Comparison of ENCODE assay signal across 14 cellular contexts in the genomic region with DNA sequence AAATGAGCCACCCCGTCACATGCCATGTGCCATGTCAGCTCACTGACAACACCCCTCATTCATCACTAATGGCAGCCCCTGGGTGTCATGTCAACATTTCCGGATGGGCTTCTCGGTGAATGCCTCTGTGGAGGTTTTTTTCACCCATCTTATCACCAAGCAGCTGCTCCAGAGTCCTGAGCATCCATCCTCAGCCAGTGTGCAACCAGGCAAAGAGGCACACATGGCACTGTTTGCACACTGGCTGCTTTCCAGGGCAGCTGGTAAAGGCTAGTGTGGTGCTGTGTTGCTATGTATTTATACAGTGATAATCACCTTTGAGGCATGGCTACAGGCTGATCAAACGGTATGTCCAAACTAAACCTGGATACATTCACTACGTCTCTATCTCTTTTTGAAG.
A peak's percentile ranks its signal among the peaks of the same experiment; 100 is the strongest.
DNase-seq lines count a peak whose midpoint lies in the region; ATAC-seq lines count a peak whose summit lies in the region.
"Had no signal": no experiment of that assay in that cellular context is flagged by ENCODE, and none has a peak within 500 bp of the region (broad histone marks: within the 10 kb centered on the region; RNA-seq: fewer than 3 reads in every experiment).

No MANE protein-coding gene starts in this region.

- peak; percentile 72 for ATAC-seq in left colon
- no peak for ATAC-seq in GM21529 (IDR thresholded peaks at IDR 0.05; ENCODE audit: unreplicated experiment)
- ATAC-seq: left lung, WTC11 had no signal

- H3K36me3 Mint-ChIP-seq in activated T-helper 1 cell treated with anti-CD3 and anti-CD28 coated beads, Interleukin-12 subunit alpha, Interleukin-12 subunit beta, Interleukin-2, Interleukin-4 antibody, amounts not matched to agents 30 ng/mL and 10 ng/mL and 1 ng/mL, durations not matched to agents 14 hours and 24 hours and 36 hours (ENCODE audit: low read depth) = no peaks in the 10 kb centered on the region
- H3K36me3 Mint-ChIP-seq: WTC11 had no signal

- DNase-seq in DMS153 treated with DMSO at 0.1 percent for 48 hours (lab: John Stamatoyannopoulos, UW; ENCODE audit: unreplicated experiment) = peak; percentile 86
- DNase-seq in NCI-H1417 treated with DMSO at 0.1 percent for 48 hours (lab: John Stamatoyannopoulos, UW) = peak; percentile 61
- peak; percentile 89 for DNase-seq in NCI-H69 (lab: John Stamatoyannopoulos, UW)
- DNase-seq in left colon = peak in 1 of 2 donors; percentile 34
- no peak for DNase-seq in SKM-1 (lab: John Stamatoyannopoulos, UW; ENCODE audit: unreplicated experiment)
- DNase-seq in SIG-M5 (lab: John Stamatoyannopoulos, UW) = no peak
- DNase-seq in activated T-helper 1 cell treated with anti-CD3 and anti-CD28 coated beads, Interleukin-12 subunit alpha, Interleukin-12 subunit beta, Interleukin-2, Interleukin-4 antibody, amounts not matched to agents 30 ng/mL and 10 ng/mL and 1 ng/mL, durations not matched to agents 14 hours and 24 hours and 36 hours (ENCODE audit: low spot score) = no peak
- DNase-seq: activated naive CD4-positive, alpha-beta T cell; AML-193; DMS79; left lung; NCI-H1436 had no signal

- H3K4me1 Mint-ChIP-seq in activated T-helper 1 cell treated with anti-CD3 and anti-CD28 coated beads, Interleukin-12 subunit alpha, Interleukin-12 subunit beta, Interleukin-2, Interleukin-4 antibody, amounts not matched to agents 30 ng/mL and 10 ng/mL and 1 ng/mL, durations not matched to agents 14 hours and 24 hours and 36 hours (ENCODE audit: low read depth) = no peaks in the 10 kb centered on the region
- H3K4me1 Mint-ChIP-seq: WTC11 had no signal

- intact Hi-C loops in left colon (cut with DNase I, micrococcal nuclease) = no loop called here
- intact Hi-C loops in activated T-helper 1 cell treated with anti-CD3 and anti-CD28 coated beads, Interleukin-12 subunit alpha, Interleukin-12 subunit beta, Interleukin-2, Interleukin-4 antibody, amounts not matched to agents 30 ng/mL and 10 ng/mL and 1 ng/mL, durations not matched to agents 14 hours and 24 hours and 36 hours (cut with micrococcal nuclease) = no loop called here

- no peak overlapping the region for H3K27ac Mint-ChIP-seq in activated T-helper 1 cell treated with anti-CD3 and anti-CD28 coated beads, Interleukin-12 subunit alpha, Interleukin-12 subunit beta, Interleukin-2, Interleukin-4 antibody, amounts not matched to agents 30 ng/mL and 10 ng/mL and 1 ng/mL, durations not matched to agents 14 hours and 24 hours and 36 hours
- H3K27ac Mint-ChIP-seq: WTC11 had no signal

- H3K4me3 Mint-ChIP-seq in activated T-helper 1 cell treated with anti-CD3 and anti-CD28 coated beads, Interleukin-12 subunit alpha, Interleukin-12 subunit beta, Interleukin-2, Interleukin-4 antibody, amounts not matched to agents 30 ng/mL and 10 ng/mL and 1 ng/mL, durations not matched to agents 14 hours and 24 hours and 36 hours = no peak overlapping the region
- H3K4me3 Mint-ChIP-seq: WTC11 had no signal

- H3K9me3 Mint-ChIP-seq in activated T-helper 1 cell treated with anti-CD3 and anti-CD28 coated beads, Interleukin-12 subunit alpha, Interleukin-12 subunit beta, Interleukin-2, Interleukin-4 antibody, amounts not matched to agents 30 ng/mL and 10 ng/mL and 1 ng/mL, durations not matched to agents 14 hours and 24 hours and 36 hours = no peaks in the 10 kb centered on the region
- H3K9me3 Mint-ChIP-seq: WTC11 had no signal

- no peaks in the 10 kb centered on the region for H3K27me3 Mint-ChIP-seq in activated T-helper 1 cell treated with anti-CD3 and anti-CD28 coated beads, Interleukin-12 subunit alpha, Interleukin-12 subunit beta, Interleukin-2, Interleukin-4 antibody, amounts not matched to agents 30 ng/mL and 10 ng/mL and 1 ng/mL, durations not matched to agents 14 hours and 24 hours and 36 hours (ENCODE audit: insufficient read depth)

Comparison
In these comparisons a context has a peak if more than half of its experiments do, and no peak if none do; other contexts are left out.
1. DNase-seq: peak in DMS153 treated with DMSO at 0.1 percent for 48 hours (single experiment), NCI-H1417 treated with DMSO at 0.1 percent for 48 hours (single experiment) and NCI-H69 (single experiment); none in SKM-1 (single experiment), SIG-M5 (single experiment) and activated T-helper 1 cell treated with anti-CD3 and anti-CD28 coated beads, Interleukin-12 subunit alpha, Interleukin-12 subunit beta, Interleukin-2, Interleukin-4 antibody, amounts not matched to agents 30 ng/mL and 10 ng/mL and 1 ng/mL, durations not matched to agents 14 hours and 24 hours and 36 hours (single experiment).